Comparison of ENCODE assay signal across 1 cellular context in genomic region chr2:26738481-26738880, GRCh38.
TF ChIP-seq lines count a peak whose summit lies in the region.

No MANE protein-coding gene starts in this region.

TF ChIP-seq in SK-N-SH treated with all-trans-retinoic acid at 6 μM for 48 hours, 23 proteins besides CTCF, POLR2A, EP300 and RAD21 (continued from another document):
- TF ChIP-seq, protein P1, sequence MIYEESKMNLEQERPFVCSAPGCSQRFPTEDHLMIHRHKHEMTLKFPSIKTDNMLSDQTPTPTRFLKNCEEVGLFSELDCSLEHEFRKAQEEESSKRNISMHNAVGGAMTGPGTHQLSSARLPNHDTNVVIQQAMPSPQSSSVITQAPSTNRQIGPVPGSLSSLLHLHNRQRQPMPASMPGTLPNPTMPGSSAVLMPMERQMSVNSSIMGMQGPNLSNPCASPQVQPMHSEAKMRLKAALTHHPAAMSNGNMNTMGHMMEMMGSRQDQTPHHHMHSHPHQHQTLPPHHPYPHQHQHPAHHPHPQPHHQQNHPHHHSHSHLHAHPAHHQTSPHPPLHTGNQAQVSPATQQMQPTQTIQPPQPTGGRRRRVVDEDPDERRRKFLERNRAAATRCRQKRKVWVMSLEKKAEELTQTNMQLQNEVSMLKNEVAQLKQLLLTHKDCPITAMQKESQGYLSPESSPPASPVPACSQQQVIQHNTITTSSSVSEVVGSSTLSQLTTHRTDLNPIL (CRISPR knock-in tag; IDR thresholded peaks at IDR 0.05; ENCODE audit: low read depth), result no peak
- TF ChIP-seq ARNTL (CRISPR knock-in tag; IDR thresholded peaks at IDR 0.05; ENCODE audit: borderline replicate concordance, low read depth) (no peak), GLIS3 (CRISPR knock-in tag; IDR thresholded peaks at IDR 0.05) (no peak), ZC3H10 (CRISPR knock-in tag; IDR thresholded peaks at IDR 0.05) (no peak), ISL1 (CRISPR knock-in tag; IDR thresholded peaks at IDR 0.05) (no peak)
TF ChIP-seq in SK-N-SH treated with all-trans-retinoic acid at 6 μM for 48 hours: peak in this region for 0.
